Comparison of ENCODE assay signal across 16 cellular contexts in the genomic region with DNA sequence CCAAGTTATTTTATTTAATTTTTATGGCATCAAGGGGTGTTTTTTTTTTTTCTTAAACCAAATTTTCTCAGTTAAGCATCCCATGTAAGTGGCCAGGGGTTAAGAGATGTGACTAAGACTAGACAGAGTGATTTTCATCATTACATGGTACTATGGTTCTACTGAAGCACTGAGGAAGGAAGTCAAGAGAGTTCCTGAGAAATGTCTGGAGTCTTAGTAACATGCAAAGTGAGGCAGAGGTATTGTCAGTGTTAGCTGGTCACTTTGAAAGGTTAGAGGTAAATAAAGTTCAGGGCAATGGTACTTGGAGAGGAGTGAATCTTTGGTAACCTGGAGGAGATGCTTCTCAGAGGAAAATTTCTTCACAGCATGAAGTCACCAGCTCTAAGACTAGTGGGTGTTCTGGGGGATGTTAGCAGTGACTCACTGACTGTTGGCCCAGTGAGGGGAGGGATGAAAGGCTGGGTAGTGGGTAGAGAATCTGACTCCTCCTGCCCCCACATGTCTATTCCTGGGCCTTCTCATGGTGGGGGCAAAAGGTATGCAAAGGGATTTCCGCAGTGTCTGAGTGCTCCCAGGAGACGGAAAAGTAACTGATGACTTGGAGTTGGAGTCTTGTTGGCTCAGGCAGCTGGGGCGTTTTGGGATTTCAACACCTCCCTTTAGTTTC. TPM values are rescaled to one million over a fixed set of nuclear protein-coding genes. Genes with fewer than 3 reads are reported as not detected.
DNase-seq lines count a peak whose midpoint lies in the region; ATAC-seq and TF ChIP-seq lines count a peak whose summit lies in the region.
"Had no signal": no experiment of that assay in that cellular context is flagged by ENCODE, and none has a peak within 500 bp of the region (broad histone marks: within the 10 kb centered on the region; RNA-seq: fewer than 3 reads in every experiment).

No MANE protein-coding gene starts in this region.

- peak overlapping the region; percentile 46 for H3K4me3 Mint-ChIP-seq in activated CD4-positive, alpha-beta memory T cell treated with anti-CD3 and anti-CD28 coated beads for 36 hours
- H3K4me3 Mint-ChIP-seq in T-helper 17 cell: no peak overlapping the region
- H3K4me3 Mint-ChIP-seq: CD8-positive, alpha-beta T cell had no signal

- intact Hi-C loops in activated CD4-positive, alpha-beta memory T cell treated with anti-CD3 and anti-CD28 coated beads for 36 hours (cut with micrococcal nuclease): loop anchor here (1.0 to 2.0 kb wide), 3 partner anchors 19 to 71 kb away; no protein-coding TSS in a partner anchor

- H3K9me3 ChIP-seq in T-helper 17 cell (ENCODE audit: control insufficient read depth, low read length, poor library complexity, severe bottlenecking): no peaks in the 10 kb centered on the region

- peaks cover 37% of the 10 kb centered on the region for H3K4me1 Mint-ChIP-seq in activated CD4-positive, alpha-beta memory T cell treated with anti-CD3 and anti-CD28 coated beads for 36 hours (ENCODE audit: low read depth)
- peaks cover 7% of the 10 kb centered on the region for H3K4me1 Mint-ChIP-seq in T-helper 17 cell

- H3K27ac Mint-ChIP-seq in activated CD4-positive, alpha-beta memory T cell treated with anti-CD3 and anti-CD28 coated beads for 36 hours: peak overlapping the region; percentile 99
- no peak overlapping the region for H3K27ac Mint-ChIP-seq in T-helper 17 cell
- H3K27ac Mint-ChIP-seq: CD8-positive, alpha-beta T cell had no signal

- H3K27me3 Mint-ChIP-seq in activated CD4-positive, alpha-beta memory T cell treated with anti-CD3 and anti-CD28 coated beads for 36 hours: peaks cover 5% of the 10 kb centered on the region
- peaks cover 14% of the 10 kb centered on the region for H3K27me3 Mint-ChIP-seq in T-helper 17 cell

- no peak overlapping the region for H3K4me3 ChIP-seq in epithelial cell of esophagus (ENCODE audit: low read length)

- POLR2A ChIA-PET in activated CD4-positive, alpha-beta memory T cell treated with anti-CD3 and anti-CD28 coated beads for 36 hours (lab: Charles Lee): interaction anchor here (1.0 to 2.5 kb wide), 2 partner anchors 55 to 71 kb away, joined by 3 to 15 read pairs; a partner anchor contains a TSS

- CTCF ChIA-PET in activated CD4-positive, alpha-beta memory T cell treated with anti-CD3 and anti-CD28 coated beads for 36 hours (lab: Charles Lee): interaction anchor here (1.1 to 2.9 kb wide), 5 partner anchors 19 to 41 kb away, joined by 3 to 12 read pairs (median 5); no protein-coding TSS in a partner anchor

- no peak for DNase-seq in activated CD4-positive, CD25-positive, alpha-beta regulatory T cell (lab: John Stamatoyannopoulos, UW)
- DNase-seq in activated CD4-positive, alpha-beta memory T cell treated with anti-CD3 and anti-CD28 coated beads for 36 hours: peak; percentile 68
- DNase-seq in epithelial cell of esophagus (ENCODE audit: low read depth) (peak; percentile 67), T-helper 17 cell (no peak), NCI-H2029 treated with DMSO at 0.1 percent for 48 hours (lab: John Stamatoyannopoulos, UW) (no peak), NCI-H1436 treated with DMSO at 0.1 percent for 48 hours (lab: John Stamatoyannopoulos, UW) (no peak)
- DNase-seq in stimulated activated CD8-positive, alpha-beta memory T cell treated with anti-CD3 and anti-CD28 coated beads, Interleukin-15, amount 100 ng/mL, for 48 hours (ENCODE audit: low read depth in 2 of 2): peak; percentile 37 to 39
- DNase-seq: CD8-positive, alpha-beta T cell; cerebellar nuclear complex; GDM1; KBM-7; kidney; NCI-H146; NCI-H524 treated with DMSO at 0.1 percent for 48 hours had no signal

- peaks cover 5% of the 10 kb centered on the region for H3K36me3 Mint-ChIP-seq in activated CD4-positive, alpha-beta memory T cell treated with anti-CD3 and anti-CD28 coated beads for 36 hours
- peaks cover 2% of the 10 kb centered on the region for H3K36me3 Mint-ChIP-seq in T-helper 17 cell (ENCODE audit: low read depth)
- H3K36me3 Mint-ChIP-seq: CD8-positive, alpha-beta T cell had no signal

- no peak for TF ChIP-seq CTCF in epithelial cell of esophagus (IDR thresholded peaks at IDR 0.05; ENCODE audit: insufficient read depth, low read depth, low read length, missing control alignments)

- ATAC-seq in activated CD4-positive, CD25-positive, alpha-beta regulatory T cell treated with anti-CD3 and anti-CD28 coated beads, Interleukin-2, amount 50 U/mL, for 24 hours: peak; percentile 62 to 68
- ATAC-seq in T-helper 17 cell: no peak
- ATAC-seq: CD8-positive, alpha-beta T cell; Panc1 had no signal

- peaks cover 14% of the 10 kb centered on the region for H3K9me3 Mint-ChIP-seq in activated CD4-positive, alpha-beta memory T cell treated with anti-CD3 and anti-CD28 coated beads for 36 hours

RNA-seq across cellular contexts. Expression of a gene that starts 23.3 kb away (rescaled TPM):
- 10 to 100 TPM in 1 of 2 experiments, 1 to 10 TPM in 1; 9.8 to 10.5 TPM for total RNA-seq in activated CD4-positive, alpha-beta memory T cell treated with anti-CD3 and anti-CD28 coated beads for 36 hours
- total RNA-seq in T-helper 17 cell: 1 to 10 TPM in 1 of 2 donors, under 1 TPM in 1; 0.68 to 1.2 TPM
- total RNA-seq: CD8-positive, alpha-beta T cell had no signal

RNA-seq across cellular contexts. Expression of a gene that starts 36.3 kb away (rescaled TPM):
- not detected for total RNA-seq in activated CD4-positive, alpha-beta memory T cell treated with anti-CD3 and anti-CD28 coated beads for 36 hours
- total RNA-seq in T-helper 17 cell: not detected
- total RNA-seq: CD8-positive, alpha-beta T cell; kidney had no signal

RNA-seq across cellular contexts. Expression of a gene that starts 45.1 kb away (rescaled TPM):
- not detected for total RNA-seq in activated CD4-positive, alpha-beta memory T cell treated with anti-CD3 and anti-CD28 coated beads for 36 hours
- not detected for total RNA-seq in T-helper 17 cell
- total RNA-seq: CD8-positive, alpha-beta T cell; kidney had no signal

RNA-seq across cellular contexts. Expression of a gene that starts 51.4 kb away (rescaled TPM):
- total RNA-seq in activated CD4-positive, alpha-beta memory T cell treated with anti-CD3 and anti-CD28 coated beads for 36 hours: not detected
- total RNA-seq in T-helper 17 cell: not detected
- total RNA-seq: CD8-positive, alpha-beta T cell; kidney had no signal

Comparison
In these comparisons a context has a peak if more than half of its experiments do, and no peak if none do; other contexts are left out.
1. DNase-seq: peak in activated CD4-positive, alpha-beta memory T cell treated with anti-CD3 and anti-CD28 coated beads for 36 hours (single experiment), epithelial cell of esophagus (single experiment) and stimulated activated CD8-positive, alpha-beta memory T cell treated with anti-CD3 and anti-CD28 coated beads, Interleukin-15, amount 100 ng/mL, for 48 hours (2 of 2); none in activated CD4-positive, CD25-positive, alpha-beta regulatory T cell (0 of 4), T-helper 17 cell (0 of 3), NCI-H2029 treated with DMSO at 0.1 percent for 48 hours (single experiment) and NCI-H1436 treated with DMSO at 0.1 percent for 48 hours (single experiment).
2. RNA of a gene that starts 23.3 kb away (total RNA-seq): 9.8 to 10.5 TPM in activated CD4-positive, alpha-beta memory T cell treated with anti-CD3 and anti-CD28 coated beads for 36 hours; 0.68 to 1.2 TPM in T-helper 17 cell; every median in the first group is over 4 times any median in the second.